8 cellular contexts compared by ENCODE assay signal in the genomic region with DNA sequence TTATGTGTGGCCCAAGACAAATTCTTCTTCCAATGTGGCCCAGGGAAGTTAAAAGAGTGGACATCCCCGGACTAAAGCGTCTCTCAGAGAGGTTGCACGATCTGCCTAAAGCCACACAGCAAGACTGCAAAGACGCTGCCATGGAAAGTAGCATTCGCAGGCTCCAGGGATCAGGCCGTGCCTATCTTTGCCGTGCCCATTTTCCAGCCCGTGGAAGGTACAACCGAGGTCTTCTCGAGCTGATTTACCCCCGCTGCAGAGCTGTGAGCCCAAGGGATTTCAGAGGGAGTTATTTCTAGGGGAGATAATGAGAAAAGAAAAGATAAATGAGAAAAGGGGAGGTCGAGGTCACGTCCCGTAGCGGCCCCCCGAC. TPM values are rescaled to one million over a fixed set of nuclear protein-coding genes. Genes with fewer than 3 reads are reported as not detected.
DNase-seq lines count a peak whose midpoint lies in the region; ATAC-seq and TF ChIP-seq lines count a peak whose summit lies in the region.

No MANE protein-coding gene starts in this region.

- peaks cover 5% of the 10 kb centered on the region for H3K36me3 Mint-ChIP-seq in activated CD4-positive, alpha-beta T cell treated with anti-CD3 and anti-CD28 coated beads for 36 hours (ENCODE audit: low read depth)
- no peaks in the 10 kb centered on the region for H3K36me3 Mint-ChIP-seq in activated naive CD8-positive, alpha-beta T cell treated with anti-CD3 and anti-CD28 coated beads, Interleukin-2, amount 50 U/mL, for 24 hours (ENCODE audit: low read depth)

- H3K27ac ChIP-seq in suprapubic skin, result no peak overlapping the region

- no peaks in the 10 kb centered on the region for H3K9me3 Mint-ChIP-seq in activated CD4-positive, alpha-beta T cell treated with anti-CD3 and anti-CD28 coated beads for 36 hours (ENCODE audit: low read depth)
- H3K9me3 Mint-ChIP-seq in activated naive CD8-positive, alpha-beta T cell treated with anti-CD3 and anti-CD28 coated beads, Interleukin-2, amount 50 U/mL, for 24 hours, result no peaks in the 10 kb centered on the region

- TF ChIP-seq POLR2A in suprapubic skin (IDR thresholded peaks at IDR 0.05), result no peak

- H3K4me3 ChIP-seq in kidney epithelial cell (ENCODE audit: low read depth, low read length) (peak overlapping the region; percentile 52), suprapubic skin (peak overlapping the region; percentile 74)

- H3K4me1 ChIP-seq in suprapubic skin, result peaks cover 34% of the 10 kb centered on the region

- TF ChIP-seq CTCF in kidney epithelial cell (IDR thresholded peaks at IDR 0.05; ENCODE audit: insufficient read depth, low read length, poor library complexity, severe bottlenecking), result no peak
- no peak for TF ChIP-seq CTCF in suprapubic skin (IDR thresholded peaks at IDR 0.05)

- CTCF ChIA-PET in activated CD4-positive, alpha-beta T cell treated with anti-CD3 and anti-CD28 coated beads for 36 hours (lab: Charles Lee), result interaction anchor here (0.6 to 2.1 kb wide), 20 partner anchors 10 to 330 kb away, joined by 3 to 12 read pairs (median 3); a partner anchor contains a TSS

- WGBS in suprapubic skin, result 34% methylated on average over 16 of the region's 16 CpGs

- intact Hi-C loops in activated CD4-positive, alpha-beta T cell treated with anti-CD3 and anti-CD28 coated beads for 36 hours (cut with DNase I, micrococcal nuclease), result loop anchor here (1.0 to 2.0 kb wide), 5 partner anchors 13 to 370 kb away; a partner anchor contains a TSS

- no peak for TF ChIP-seq EP300 in suprapubic skin (IDR thresholded peaks at IDR 0.05)

- peak overlapping the region; percentile 67 for H3K4me3 Mint-ChIP-seq in activated CD4-positive, alpha-beta T cell treated with anti-CD3 and anti-CD28 coated beads for 36 hours
- H3K4me3 Mint-ChIP-seq in activated naive CD8-positive, alpha-beta T cell treated with anti-CD3 and anti-CD28 coated beads, Interleukin-2, amount 50 U/mL, for 24 hours, result peak overlapping the region; percentile 81

- no peaks in the 10 kb centered on the region for H3K9me3 ChIP-seq in suprapubic skin

- H3K36me3 ChIP-seq in kidney epithelial cell (ENCODE audit: control insufficient read depth, insufficient read depth, low read length) (no peaks in the 10 kb centered on the region), suprapubic skin (no peaks in the 10 kb centered on the region)

- POLR2A ChIA-PET in activated CD4-positive, alpha-beta T cell treated with anti-CD3 and anti-CD28 coated beads for 36 hours (lab: Charles Lee), result no interaction called here

- H3K27me3 ChIP-seq in kidney epithelial cell (ENCODE audit: control insufficient read depth, insufficient read depth, low read length) (no peaks in the 10 kb centered on the region), suprapubic skin (no peaks in the 10 kb centered on the region)

- no peaks in the 10 kb centered on the region for H3K27me3 Mint-ChIP-seq in activated CD4-positive, alpha-beta T cell treated with anti-CD3 and anti-CD28 coated beads for 36 hours
- H3K27me3 Mint-ChIP-seq in activated naive CD8-positive, alpha-beta T cell treated with anti-CD3 and anti-CD28 coated beads, Interleukin-2, amount 50 U/mL, for 24 hours, result no peaks in the 10 kb centered on the region

- H3K4me1 Mint-ChIP-seq in activated CD4-positive, alpha-beta T cell treated with anti-CD3 and anti-CD28 coated beads for 36 hours, result peaks cover 15% of the 10 kb centered on the region
- peaks cover 14% of the 10 kb centered on the region for H3K4me1 Mint-ChIP-seq in activated naive CD8-positive, alpha-beta T cell treated with anti-CD3 and anti-CD28 coated beads, Interleukin-2, amount 50 U/mL, for 24 hours

- DNase-seq in activated CD4-positive, alpha-beta T cell treated with anti-CD3 and anti-CD28 coated beads for 36 hours, result no peak
- no peak for DNase-seq in activated CD4-positive, alpha-beta T cell treated with anti-CD3 and anti-CD28 coated beads for 48 hours
- DNase-seq in activated naive CD8-positive, alpha-beta T cell treated with anti-CD3 and anti-CD28 coated beads, Interleukin-2, amount 50 U/mL, for 24 hours, result no peak
- no peak for DNase-seq in kidney epithelial cell (ENCODE audit: low read depth)
- no peak for DNase-seq in suprapubic skin (ENCODE audit: low spot score in 2 of 2)
- DNase-seq in NCI-H2171 treated with DMSO at 0.1 percent for 48 hours (lab: John Stamatoyannopoulos, UW), result no peak
- no peak for DNase-seq in ecto neural progenitor cell (ENCODE audit: low spot score)

- H3K27ac Mint-ChIP-seq in activated CD4-positive, alpha-beta T cell treated with anti-CD3 and anti-CD28 coated beads for 36 hours, result peak overlapping the region; percentile 61
- H3K27ac Mint-ChIP-seq in activated naive CD8-positive, alpha-beta T cell treated with anti-CD3 and anti-CD28 coated beads, Interleukin-2, amount 50 U/mL, for 24 hours, result peak overlapping the region; percentile 76

- ATAC-seq in activated CD4-positive, alpha-beta T cell treated with anti-CD3 and anti-CD28 coated beads for 36 hours, result no peak
- ATAC-seq in activated naive CD8-positive, alpha-beta T cell treated with anti-CD3 and anti-CD28 coated beads, Interleukin-2, amount 50 U/mL, for 24 hours, result no peak
- ATAC-seq in activated CD4-positive, CD25-positive, alpha-beta regulatory T cell treated with anti-CD3 and anti-CD28 coated beads, Interleukin-2, amount 50 U/mL, for 24 hours, result no peak

RNA-seq across cellular contexts. Expression of a gene that starts 1.0 kb away (rescaled TPM):
- under 1 TPM; 0.21 to 0.56 TPM for total RNA-seq in activated CD4-positive, alpha-beta T cell treated with anti-CD3 and anti-CD28 coated beads for 36 hours
- total RNA-seq in kidney epithelial cell, result 0.14 and 0.46 TPM in 2 replicates
- 1 to 10 TPM in 1 of 4 donors, under 1 TPM in 3; 0.51 to 1.1 (median 0.67) TPM for total RNA-seq in suprapubic skin

RNA-seq across cellular contexts. Expression of a gene that starts 3.7 kb away (rescaled TPM):
- 10 to 100 TPM; 78.5 to 85.7 TPM for total RNA-seq in activated CD4-positive, alpha-beta T cell treated with anti-CD3 and anti-CD28 coated beads for 36 hours
- 41.6 and 45.3 TPM in 2 replicates for total RNA-seq in kidney epithelial cell
- total RNA-seq in suprapubic skin, result 10 to 100 TPM; 52.7 to 67.2 (median 57.3) TPM

RNA-seq across cellular contexts. Expression of a gene that starts 18.7 kb away (rescaled TPM):
- total RNA-seq in activated CD4-positive, alpha-beta T cell treated with anti-CD3 and anti-CD28 coated beads for 36 hours, result 1 to 10 TPM; 3.5 to 4.2 TPM
- total RNA-seq in kidney epithelial cell (not detected in 2 replicates), suprapubic skin (under 1 TPM in 1 of 4 donors, not detected in 3; 0.53 TPM)

RNA-seq across cellular contexts. Expression of a gene that starts 46.4 kb away (rescaled TPM):
- total RNA-seq in activated CD4-positive, alpha-beta T cell treated with anti-CD3 and anti-CD28 coated beads for 36 hours, result 10 to 100 TPM; 48.7 to 60.3 TPM
- 28.0 and 39.8 TPM in 2 replicates for total RNA-seq in kidney epithelial cell
- total RNA-seq in suprapubic skin, result 10 to 100 TPM; 18.2 to 35.6 (median 27.0) TPM

RNA-seq across cellular contexts. Expression of a gene that starts 53.1 kb away (rescaled TPM):
- 10 to 100 TPM; 44.4 to 45.9 TPM for total RNA-seq in activated CD4-positive, alpha-beta T cell treated with anti-CD3 and anti-CD28 coated beads for 36 hours
- total RNA-seq in kidney epithelial cell, result 29.7 and 30.0 TPM in 2 replicates
- total RNA-seq in suprapubic skin, result 10 to 100 TPM; 38.5 to 50.4 (median 39.6) TPM
